Comparison of ENCODE assay signal across 28 cellular contexts in genomic region chr2:50808694-50809093, GRCh38.
"Had no signal": no experiment of that assay in that cellular context is flagged by ENCODE, and none has a peak within 500 bp of the region (broad histone marks: within the 10 kb centered on the region; RNA-seq: fewer than 3 reads in every experiment).

No MANE protein-coding gene starts in this region.

- H3K36me3 ChIP-seq: colonic mucosa, esophagus muscularis mucosa, esophagus squamous epithelium, gastrocnemius medialis, gastroesophageal sphincter, heart left ventricle, heart right ventricle had no signal

- H3K27ac ChIP-seq: colonic mucosa, coronary artery, dorsolateral prefrontal cortex, epithelial cell of prostate, esophagus muscularis mucosa, esophagus squamous epithelium, foreskin keratinocyte, gastrocnemius medialis, gastroesophageal sphincter, heart left ventricle, heart right ventricle had no signal

- DNase-seq: colonic mucosa; cortex of kidney; dermis blood vessel endothelial cell; dorsolateral prefrontal cortex; effector CD4-positive, alpha-beta T cell; effector CD8-positive, alpha-beta T cell; effector memory CD4-positive, alpha-beta T cell; effector memory CD8-positive, alpha-beta T cell; endodermal cell; erythroblast; esophagus squamous epithelium; foreskin fibroblast; foreskin keratinocyte; foreskin melanocyte; gastrocnemius medialis; glutamatergic neuron; head of caudate nucleus; heart left ventricle; heart right ventricle had no signal

- H3K4me1 ChIP-seq: colonic mucosa, esophagus muscularis mucosa, esophagus squamous epithelium, foreskin keratinocyte, gastrocnemius medialis, gastroesophageal sphincter, heart left ventricle, heart right ventricle had no signal

- H3K9me3 ChIP-seq: colonic mucosa, esophagus muscularis mucosa, esophagus squamous epithelium, gastrocnemius medialis, gastroesophageal sphincter, heart left ventricle had no signal

- H3K27me3 ChIP-seq: colonic mucosa, dorsolateral prefrontal cortex, esophagus muscularis mucosa, esophagus squamous epithelium, foreskin keratinocyte, gastrocnemius medialis, gastroesophageal sphincter, heart left ventricle, heart right ventricle had no signal

- ATAC-seq: effector memory CD8-positive, alpha-beta T cell; esophagus mucosa; foreskin keratinocyte; gastrocnemius medialis; gastroesophageal sphincter; heart left ventricle; heart right ventricle had no signal

- FAIRE-seq: colon, endometrium, endothelial cell of umbilical vein, frontal cortex had no signal

- H3K4me3 ChIP-seq: colonic mucosa, coronary artery, dorsolateral prefrontal cortex, esophagus muscularis mucosa, esophagus squamous epithelium, gastrocnemius medialis, gastroesophageal sphincter, heart left ventricle, heart right ventricle had no signal
